ENCODE assay signal across 2 cellular contexts in the genomic region with DNA sequence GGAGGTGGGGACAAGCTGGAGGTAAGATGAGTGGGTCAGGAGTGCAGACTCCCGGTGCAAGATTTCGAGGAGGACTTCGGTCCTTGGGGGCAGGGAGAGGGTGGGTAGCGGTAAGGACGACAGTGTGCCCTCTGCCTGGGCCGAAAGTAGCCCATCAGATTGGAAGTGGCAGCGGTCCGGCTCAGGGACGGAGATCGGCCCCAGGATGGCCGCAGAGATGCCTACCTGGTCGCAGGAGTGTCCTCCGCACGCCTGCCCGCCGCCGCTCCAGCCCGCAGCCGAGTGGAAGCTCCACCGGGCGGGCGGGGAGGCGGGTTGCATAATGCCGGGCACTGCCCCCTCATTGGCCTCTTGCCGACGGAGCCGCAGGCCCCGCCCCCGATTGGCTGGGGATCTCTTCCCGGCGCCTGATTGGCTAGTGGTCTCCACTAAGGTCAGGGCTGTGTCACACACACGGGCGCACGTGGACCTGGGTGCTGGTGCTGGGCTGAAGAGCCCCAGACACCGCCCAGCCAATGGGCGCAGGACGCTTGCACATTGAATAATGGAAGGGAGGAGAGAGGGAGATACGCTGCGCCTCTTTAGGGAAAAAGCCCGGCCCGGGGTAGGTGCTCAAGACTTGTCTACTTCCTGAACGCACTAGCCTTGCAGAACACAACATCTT.
TF ChIP-seq lines count a peak whose summit lies in the region.

A gene with protein sequence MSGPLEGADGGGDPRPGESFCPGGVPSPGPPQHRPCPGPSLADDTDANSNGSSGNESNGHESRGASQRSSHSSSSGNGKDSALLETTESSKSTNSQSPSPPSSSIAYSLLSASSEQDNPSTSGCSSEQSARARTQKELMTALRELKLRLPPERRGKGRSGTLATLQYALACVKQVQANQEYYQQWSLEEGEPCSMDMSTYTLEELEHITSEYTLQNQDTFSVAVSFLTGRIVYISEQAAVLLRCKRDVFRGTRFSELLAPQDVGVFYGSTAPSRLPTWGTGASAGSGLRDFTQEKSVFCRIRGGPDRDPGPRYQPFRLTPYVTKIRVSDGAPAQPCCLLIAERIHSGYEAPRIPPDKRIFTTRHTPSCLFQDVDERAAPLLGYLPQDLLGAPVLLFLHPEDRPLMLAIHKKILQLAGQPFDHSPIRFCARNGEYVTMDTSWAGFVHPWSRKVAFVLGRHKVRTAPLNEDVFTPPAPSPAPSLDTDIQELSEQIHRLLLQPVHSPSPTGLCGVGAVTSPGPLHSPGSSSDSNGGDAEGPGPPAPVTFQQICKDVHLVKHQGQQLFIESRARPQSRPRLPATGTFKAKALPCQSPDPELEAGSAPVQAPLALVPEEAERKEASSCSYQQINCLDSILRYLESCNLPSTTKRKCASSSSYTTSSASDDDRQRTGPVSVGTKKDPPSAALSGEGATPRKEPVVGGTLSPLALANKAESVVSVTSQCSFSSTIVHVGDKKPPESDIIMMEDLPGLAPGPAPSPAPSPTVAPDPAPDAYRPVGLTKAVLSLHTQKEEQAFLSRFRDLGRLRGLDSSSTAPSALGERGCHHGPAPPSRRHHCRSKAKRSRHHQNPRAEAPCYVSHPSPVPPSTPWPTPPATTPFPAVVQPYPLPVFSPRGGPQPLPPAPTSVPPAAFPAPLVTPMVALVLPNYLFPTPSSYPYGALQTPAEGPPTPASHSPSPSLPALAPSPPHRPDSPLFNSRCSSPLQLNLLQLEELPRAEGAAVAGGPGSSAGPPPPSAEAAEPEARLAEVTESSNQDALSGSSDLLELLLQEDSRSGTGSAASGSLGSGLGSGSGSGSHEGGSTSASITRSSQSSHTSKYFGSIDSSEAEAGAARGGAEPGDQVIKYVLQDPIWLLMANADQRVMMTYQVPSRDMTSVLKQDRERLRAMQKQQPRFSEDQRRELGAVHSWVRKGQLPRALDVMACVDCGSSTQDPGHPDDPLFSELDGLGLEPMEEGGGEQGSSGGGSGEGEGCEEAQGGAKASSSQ (N-terminal part only) (minus strand): TSS at position 293 of the 664 bp plus-strand sequence. CDS start 1,698 bp downstream, outside the sequence.

TF ChIP-seq in A549, 52 proteins besides CTCF, POLR2A, EP300 and RAD21 (continued from another document and continues in another):
- TF ChIP-seq, protein P1, sequence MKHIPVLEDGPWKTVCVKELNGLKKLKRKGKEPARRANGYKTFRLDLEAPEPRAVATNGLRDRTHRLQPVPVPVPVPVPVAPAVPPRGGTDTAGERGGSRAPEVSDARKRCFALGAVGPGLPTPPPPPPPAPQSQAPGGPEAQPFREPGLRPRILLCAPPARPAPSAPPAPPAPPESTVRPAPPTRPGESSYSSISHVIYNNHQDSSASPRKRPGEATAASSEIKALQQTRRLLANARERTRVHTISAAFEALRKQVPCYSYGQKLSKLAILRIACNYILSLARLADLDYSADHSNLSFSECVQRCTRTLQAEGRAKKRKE (CRISPR knock-in tag; IDR thresholded peaks at IDR 0.05; ENCODE audit: low read depth), result no peak
- peak; percentile 94 to 96 for TF ChIP-seq CEBPB (IDR thresholded peaks at IDR 0.05)
- no peak for TF ChIP-seq HEYL (CRISPR knock-in tag; IDR thresholded peaks at IDR 0.05)
- TF ChIP-seq, protein P2, sequence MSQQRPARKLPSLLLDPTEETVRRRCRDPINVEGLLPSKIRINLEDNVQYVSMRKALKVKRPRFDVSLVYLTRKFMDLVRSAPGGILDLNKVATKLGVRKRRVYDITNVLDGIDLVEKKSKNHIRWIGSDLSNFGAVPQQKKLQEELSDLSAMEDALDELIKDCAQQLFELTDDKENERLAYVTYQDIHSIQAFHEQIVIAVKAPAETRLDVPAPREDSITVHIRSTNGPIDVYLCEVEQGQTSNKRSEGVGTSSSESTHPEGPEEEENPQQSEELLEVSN (IDR thresholded peaks at IDR 0.05; ENCODE audit: borderline replicate concordance, low read depth), result peak; percentile 84
- peak; percentile 39; the same call in 1 of the 2 replicates for TF ChIP-seq PHF8 (IDR thresholded peaks at IDR 0.05; ENCODE audit: borderline replicate concordance, low read depth)
- peak; percentile 60; the same call in 1 of the 2 replicates for TF ChIP-seq EHF (CRISPR knock-in tag; IDR thresholded peaks at IDR 0.05)
- TF ChIP-seq HOXA7 (CRISPR knock-in tag; IDR thresholded peaks at IDR 0.05), result 0 out of 2 replicates have a peak, but pooled peaks have one; percentile 64
- TF ChIP-seq FOXS1 (CRISPR knock-in tag; IDR thresholded peaks at IDR 0.05), result no peak
- no peak for TF ChIP-seq CHD4 (IDR thresholded peaks at IDR 0.05; ENCODE audit: borderline replicate concordance)
- TF ChIP-seq HOXB5 (CRISPR knock-in tag; IDR thresholded peaks at IDR 0.05), result peak; percentile 46; the same call in 1 of the 2 replicates
- TF ChIP-seq, protein P3, sequence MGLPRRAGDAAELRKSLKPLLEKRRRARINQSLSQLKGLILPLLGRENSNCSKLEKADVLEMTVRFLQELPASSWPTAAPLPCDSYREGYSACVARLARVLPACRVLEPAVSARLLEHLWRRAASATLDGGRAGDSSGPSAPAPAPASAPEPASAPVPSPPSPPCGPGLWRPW (IDR thresholded peaks at IDR 0.05), result no peak
- TF ChIP-seq, protein P4, sequence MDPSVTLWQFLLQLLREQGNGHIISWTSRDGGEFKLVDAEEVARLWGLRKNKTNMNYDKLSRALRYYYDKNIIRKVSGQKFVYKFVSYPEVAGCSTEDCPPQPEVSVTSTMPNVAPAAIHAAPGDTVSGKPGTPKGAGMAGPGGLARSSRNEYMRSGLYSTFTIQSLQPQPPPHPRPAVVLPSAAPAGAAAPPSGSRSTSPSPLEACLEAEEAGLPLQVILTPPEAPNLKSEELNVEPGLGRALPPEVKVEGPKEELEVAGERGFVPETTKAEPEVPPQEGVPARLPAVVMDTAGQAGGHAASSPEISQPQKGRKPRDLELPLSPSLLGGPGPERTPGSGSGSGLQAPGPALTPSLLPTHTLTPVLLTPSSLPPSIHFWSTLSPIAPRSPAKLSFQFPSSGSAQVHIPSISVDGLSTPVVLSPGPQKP (IDR thresholded peaks at IDR 0.05; ENCODE audit: low read depth, low read length), result no peak
- TF ChIP-seq MAZ (IDR thresholded peaks at IDR 0.05; ENCODE audit: borderline replicate concordance, low read depth, low read length), result no peak
- TF ChIP-seq POLR2AphosphoS2 (conservative IDR thresholded peaks at IDR 0.05; ENCODE audit: low read length), result no peak; the same call in 1 of the 2 replicates
- peak in 1 of 2 experiments; percentile 61; a peak in 1 of 5 replicates for TF ChIP-seq JUN (IDR thresholded peaks at IDR 0.05)
- TF ChIP-seq, protein P5, sequence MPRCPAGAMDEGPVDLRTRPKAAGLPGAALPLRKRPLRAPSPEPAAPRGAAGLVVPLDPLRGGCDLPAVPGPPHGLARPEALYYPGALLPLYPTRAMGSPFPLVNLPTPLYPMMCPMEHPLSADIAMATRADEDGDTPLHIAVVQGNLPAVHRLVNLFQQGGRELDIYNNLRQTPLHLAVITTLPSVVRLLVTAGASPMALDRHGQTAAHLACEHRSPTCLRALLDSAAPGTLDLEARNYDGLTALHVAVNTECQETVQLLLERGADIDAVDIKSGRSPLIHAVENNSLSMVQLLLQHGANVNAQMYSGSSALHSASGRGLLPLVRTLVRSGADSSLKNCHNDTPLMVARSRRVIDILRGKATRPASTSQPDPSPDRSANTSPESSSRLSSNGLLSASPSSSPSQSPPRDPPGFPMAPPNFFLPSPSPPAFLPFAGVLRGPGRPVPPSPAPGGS (IDR thresholded peaks at IDR 0.05), result 0 out of 3 replicates have a peak, but pooled peaks have one; percentile 25
- peak; percentile 9 for TF ChIP-seq CHD2 (IDR thresholded peaks at IDR 0.05; ENCODE audit: low read length, partially characterized antibody)
- peak; percentile 92 for TF ChIP-seq HOXB13 (CRISPR knock-in tag; IDR thresholded peaks at IDR 0.05; ENCODE audit: low read depth)
- TF ChIP-seq ZNF302 (CRISPR knock-in tag; IDR thresholded peaks at IDR 0.05), result no peak
- TF ChIP-seq RARB (CRISPR knock-in tag; IDR thresholded peaks at IDR 0.05), result peak; percentile 36; the same call in 1 of the 2 replicates
- no peak for TF ChIP-seq NFE2L2 (conservative IDR thresholded peaks at IDR 0.05; ENCODE audit: low read length)
- TF ChIP-seq, protein P6, sequence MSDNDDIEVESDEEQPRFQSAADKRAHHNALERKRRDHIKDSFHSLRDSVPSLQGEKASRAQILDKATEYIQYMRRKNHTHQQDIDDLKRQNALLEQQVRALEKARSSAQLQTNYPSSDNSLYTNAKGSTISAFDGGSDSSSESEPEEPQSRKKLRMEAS (IDR thresholded peaks at IDR 0.05), result peak; percentile 99
- TF ChIP-seq EHMT2 (IDR thresholded peaks at IDR 0.05; ENCODE audit: low read depth), result no peak

TF ChIP-seq in K562, 482 proteins besides CTCF, POLR2A, EP300 and RAD21 (continued from another document and continues in another):
- TF ChIP-seq EGR1 (conservative IDR thresholded peaks at IDR 0.05) (peak; percentile 52; the same call in 1 of the 2 replicates), HMGN3 (IDR thresholded peaks at IDR 0.05; ENCODE audit: borderline replicate concordance, extremely low read depth, insufficient read length, low read depth, low read length) (peak; percentile 73), NR2C1 (IDR thresholded peaks at IDR 0.05) (no peak), NR2C1 (tag; IDR thresholded peaks at IDR 0.05) (0 out of 2 replicates have a peak, but pooled peaks have one; percentile 34), ZFX (CRISPR knock-in tag; IDR thresholded peaks at IDR 0.05) (peak; percentile 14; the same call in 1 of the 2 replicates), FOXK2 (conservative IDR thresholded peaks at IDR 0.05 in 1 of 2, IDR thresholded peaks at IDR 0.05 in 1 of 2; ENCODE audit: low read depth in 2 of 2) (peak; percentile 51 to 69), MTA1 (IDR thresholded peaks at IDR 0.05; ENCODE audit: borderline replicate concordance) (no peak), HDAC1 (IDR thresholded peaks at IDR 0.05) (peak in 1 of 2 experiments; percentile 43; a peak in 1 of 4 replicates), SAP30 (IDR thresholded peaks at IDR 0.05; ENCODE audit: borderline replicate concordance, insufficient read depth, low read depth, low read length, poor library complexity, severe bottlenecking) (peak; percentile 57), NR2C2 (CRISPR knock-in tag; IDR thresholded peaks at IDR 0.05) (0 out of 2 replicates have a peak, but pooled peaks have one; percentile 19), NR2C2 (tag; IDR thresholded peaks at IDR 0.05) (peak; percentile 68), MXI1 (IDR thresholded peaks at IDR 0.05; ENCODE audit: low read depth, low read length) (peak; percentile 65; the same call in 1 of the 2 replicates), KLF1 (tag; IDR thresholded peaks at IDR 0.05) (0 out of 2 replicates have a peak, but pooled peaks have one; percentile 16), RAD51 (IDR thresholded peaks at IDR 0.05; ENCODE audit: borderline replicate concordance, low read depth) (peak; percentile 32; the same call in 1 of the 2 replicates), TAF1 (IDR thresholded peaks at IDR 0.05; ENCODE audit: control insufficient read depth, extremely low read depth, insufficient read depth, low read length, severe bottlenecking) (peak; percentile 84), SP1 (CRISPR knock-in tag; IDR thresholded peaks at IDR 0.05) (peak; percentile 86), RNF2 (IDR thresholded peaks at IDR 0.05) (0 out of 2 replicates have a peak, but pooled peaks have one; percentile 46), MYC (IDR thresholded peaks at IDR 0.05; ENCODE audit: low read depth, low read length) (peak; percentile 87), MYC (CRISPR knock-in tag; IDR thresholded peaks at IDR 0.05; ENCODE audit: borderline replicate concordance, low read depth) (no peak), WHSC1 (IDR thresholded peaks at IDR 0.05; ENCODE audit: low read length) (no peak), ZNF764 (CRISPR knock-in tag; IDR thresholded peaks at IDR 0.05; ENCODE audit: low read depth) (no peak), ZNF174 (CRISPR knock-in tag; IDR thresholded peaks at IDR 0.05) (no peak), CREB1 (IDR thresholded peaks at IDR 0.05) (no peak), CREB1 (CRISPR knock-in tag; IDR thresholded peaks at IDR 0.05) (peak; percentile 55; the same call in 1 of the 2 replicates), NR2F6 (CRISPR knock-in tag; IDR thresholded peaks at IDR 0.05) (no peak), POLR2G (IDR thresholded peaks at IDR 0.05; ENCODE audit: low read depth, low read length) (peak; percentile 85), BHLHE40 (IDR thresholded peaks at IDR 0.05; ENCODE audit: low read length) (peak; percentile 78), MTA3 (IDR thresholded peaks at IDR 0.05; ENCODE audit: borderline replicate concordance) (0 out of 2 replicates have a peak, but pooled peaks have one; percentile 46), ZNF232 (CRISPR knock-in tag; IDR thresholded peaks at IDR 0.05) (peak; percentile 56; the same call in 1 of the 2 replicates)
- TF ChIP-seq, protein P7, sequence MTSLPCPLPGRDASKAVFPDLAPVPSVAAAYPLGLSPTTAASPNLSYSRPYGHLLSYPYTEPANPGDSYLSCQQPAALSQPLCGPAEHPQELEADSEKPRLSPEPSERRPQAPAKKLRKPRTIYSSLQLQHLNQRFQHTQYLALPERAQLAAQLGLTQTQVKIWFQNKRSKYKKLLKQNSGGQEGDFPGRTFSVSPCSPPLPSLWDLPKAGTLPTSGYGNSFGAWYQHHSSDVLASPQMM (CRISPR knock-in tag; IDR thresholded peaks at IDR 0.05), result no peak
- TF ChIP-seq, protein P8, sequence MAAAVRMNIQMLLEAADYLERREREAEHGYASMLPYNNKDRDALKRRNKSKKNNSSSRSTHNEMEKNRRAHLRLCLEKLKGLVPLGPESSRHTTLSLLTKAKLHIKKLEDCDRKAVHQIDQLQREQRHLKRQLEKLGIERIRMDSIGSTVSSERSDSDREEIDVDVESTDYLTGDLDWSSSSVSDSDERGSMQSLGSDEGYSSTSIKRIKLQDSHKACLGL (CRISPR knock-in tag; IDR thresholded peaks at IDR 0.05; ENCODE audit: borderline replicate concordance, poor library complexity, severe bottlenecking), result peak; percentile 56
- TF ChIP-seq, protein P9, sequence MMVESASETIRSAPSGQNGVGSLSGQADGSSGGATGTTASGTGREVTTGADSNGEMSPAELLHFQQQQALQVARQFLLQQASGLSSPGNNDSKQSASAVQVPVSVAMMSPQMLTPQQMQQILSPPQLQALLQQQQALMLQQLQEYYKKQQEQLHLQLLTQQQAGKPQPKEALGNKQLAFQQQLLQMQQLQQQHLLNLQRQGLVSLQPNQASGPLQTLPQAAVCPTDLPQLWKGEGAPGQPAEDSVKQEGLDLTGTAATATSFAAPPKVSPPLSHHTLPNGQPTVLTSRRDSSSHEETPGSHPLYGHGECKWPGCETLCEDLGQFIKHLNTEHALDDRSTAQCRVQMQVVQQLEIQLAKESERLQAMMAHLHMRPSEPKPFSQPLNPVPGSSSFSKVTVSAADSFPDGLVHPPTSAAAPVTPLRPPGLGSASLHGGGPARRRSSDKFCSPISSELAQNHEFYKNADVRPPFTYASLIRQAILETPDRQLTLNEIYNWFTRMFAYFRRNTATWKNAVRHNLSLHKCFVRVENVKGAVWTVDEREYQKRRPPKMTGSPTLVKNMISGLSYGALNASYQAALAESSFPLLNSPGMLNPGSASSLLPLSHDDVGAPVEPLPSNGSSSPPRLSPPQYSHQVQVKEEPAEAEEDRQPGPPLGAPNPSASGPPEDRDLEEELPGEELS (CRISPR knock-in tag; IDR thresholded peaks at IDR 0.05; ENCODE audit: borderline replicate concordance), result 0 out of 2 replicates have a peak, but pooled peaks have one; percentile 21
- TF ChIP-seq, protein P10, sequence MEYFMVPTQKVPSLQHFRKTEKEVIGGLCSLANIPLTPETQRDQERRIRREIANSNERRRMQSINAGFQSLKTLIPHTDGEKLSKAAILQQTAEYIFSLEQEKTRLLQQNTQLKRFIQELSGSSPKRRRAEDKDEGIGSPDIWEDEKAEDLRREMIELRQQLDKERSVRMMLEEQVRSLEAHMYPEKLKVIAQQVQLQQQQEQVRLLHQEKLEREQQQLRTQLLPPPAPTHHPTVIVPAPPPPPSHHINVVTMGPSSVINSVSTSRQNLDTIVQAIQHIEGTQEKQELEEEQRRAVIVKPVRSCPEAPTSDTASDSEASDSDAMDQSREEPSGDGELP (CRISPR knock-in tag; IDR thresholded peaks at IDR 0.05; ENCODE audit: borderline replicate concordance), result peak; percentile 34; the same call in 1 of the 2 replicates
